ENCODE assay signal across 9 cellular contexts in genomic region chr18:41982942-41983660, GRCh38. TPM values are rescaled to one million over a fixed set of nuclear protein-coding genes. Genes with fewer than 3 reads are reported as not detected.
DNase-seq lines count a peak whose midpoint lies in the region; ATAC-seq, FAIRE-seq and TF ChIP-seq lines count a peak whose summit lies in the region.
"Had no signal": no experiment of that assay in that cellular context is flagged by ENCODE, and none has a peak within 500 bp of the region (broad histone marks: within the 10 kb centered on the region; RNA-seq: fewer than 3 reads in every experiment).

No MANE protein-coding gene starts in this region.

- peak; percentile 99 for ATAC-seq in GM18499 (IDR thresholded peaks at IDR 0.05; ENCODE audit: insufficient read depth, unreplicated experiment)
- ATAC-seq in GM19467 (IDR thresholded peaks at IDR 0.05; ENCODE audit: unreplicated experiment): peak; percentile 91
- ATAC-seq in HG03095 (IDR thresholded peaks at IDR 0.05; ENCODE audit: unreplicated experiment): peak; percentile 94
- peak; percentile 96 for ATAC-seq in activated T-helper 17 cell treated with anti-CD3 and anti-CD28 coated beads, Interleukin-2, amount 50 U/mL, for 72 hours (replicated peaks)
- no peak for ATAC-seq in upper lobe of left lung (ENCODE audit: low FRiP score in 2 of 2)

- peaks cover 78% of the 10 kb centered on the region for H3K36me3 Mint-ChIP-seq in activated T-helper 17 cell treated with anti-CD3 and anti-CD28 coated beads, Interleukin-2, amount 50 U/mL, for 72 hours (ENCODE audit: low read depth)
- peaks cover 21% of the 10 kb centered on the region for H3K36me3 Mint-ChIP-seq in osteocyte (ENCODE audit: unreplicated experiment)

- DNase-seq in upper lobe of left lung (no peak), ascending aorta (ENCODE audit: low spot score in 2 of 2) (no peak), kidney (no peak), osteocyte (ENCODE audit: extremely low spot score, unreplicated experiment) (no peak)
- DNase-seq: DND-41 had no signal

- peaks cover 23% of the 10 kb centered on the region for H3K4me1 Mint-ChIP-seq in activated T-helper 17 cell treated with anti-CD3 and anti-CD28 coated beads, Interleukin-2, amount 50 U/mL, for 72 hours
- peaks cover 2% of the 10 kb centered on the region for H3K4me1 Mint-ChIP-seq in osteocyte (ENCODE audit: unreplicated experiment)

- no peak overlapping the region for H3K9ac ChIP-seq in kidney (ENCODE audit: low read length in 2 of 2)

- intact Hi-C loops in ascending aorta (cut with DNase I): no loop called here
- intact Hi-C loops in kidney (cut with DNase I): no loop called here

- 93 to 95% methylated on average over 2 of the region's 2 CpGs for WGBS in upper lobe of left lung, 2 donors

- no peak overlapping the region for H3K4me3 ChIP-seq in upper lobe of left lung
- H3K4me3 ChIP-seq in ascending aorta: no peak overlapping the region
- H3K4me3 ChIP-seq in kidney (ENCODE audit: low read length in 2 of 2): no peak overlapping the region

- no peak for TF ChIP-seq POLR2A in upper lobe of left lung (IDR thresholded peaks at IDR 0.05)

- no peak for TF ChIP-seq CTCF in upper lobe of left lung (IDR thresholded peaks at IDR 0.05)
- no peak for TF ChIP-seq CTCF in ascending aorta (IDR thresholded peaks at IDR 0.05)
- TF ChIP-seq CTCF in kidney (IDR thresholded peaks at IDR 0.05; ENCODE audit: borderline replicate concordance, extremely low read depth, insufficient read depth): no peak
- no peak for TF ChIP-seq CTCF in osteocyte (IDR thresholded peaks at IDR 0.05)

- H3K27ac ChIP-seq in upper lobe of left lung: no peak overlapping the region
- no peak overlapping the region for H3K27ac ChIP-seq in ascending aorta
- no peak overlapping the region for H3K27ac ChIP-seq in kidney (ENCODE audit: low read depth in 2 of 2, low read length in 2 of 2)

- no peak for FAIRE-seq in kidney (lab: Jason Lieb, UNC)

- H3K9me3 Mint-ChIP-seq in activated T-helper 17 cell treated with anti-CD3 and anti-CD28 coated beads, Interleukin-2, amount 50 U/mL, for 72 hours: no peaks in the 10 kb centered on the region
- H3K9me3 Mint-ChIP-seq in osteocyte (ENCODE audit: unreplicated experiment): no peaks in the 10 kb centered on the region

- H3K4me1 ChIP-seq in upper lobe of left lung (no peaks in the 10 kb centered on the region), ascending aorta (no peaks in the 10 kb centered on the region), kidney (ENCODE audit: control insufficient read depth in 1 of 2, insufficient read depth in 1 of 2, low read depth in 1 of 2, low read length in 2 of 2) (no peaks in the 10 kb centered on the region)

- H3K27me3 ChIP-seq in upper lobe of left lung (no peaks in the 10 kb centered on the region), ascending aorta (no peaks in the 10 kb centered on the region)

- no peak for TF ChIP-seq EP300 in upper lobe of left lung (IDR thresholded peaks at IDR 0.05)

- H3K9me3 ChIP-seq in upper lobe of left lung (no peaks in the 10 kb centered on the region), ascending aorta (no peaks in the 10 kb centered on the region), kidney (ENCODE audit: control insufficient read depth in 1 of 2, low read length in 2 of 2) (no peaks in the 10 kb centered on the region)

- H3K4me3 Mint-ChIP-seq in activated T-helper 17 cell treated with anti-CD3 and anti-CD28 coated beads, Interleukin-2, amount 50 U/mL, for 72 hours: peak overlapping the region; percentile 66
- no peak overlapping the region for H3K4me3 Mint-ChIP-seq in osteocyte (ENCODE audit: unreplicated experiment)

- H3K27ac Mint-ChIP-seq in activated T-helper 17 cell treated with anti-CD3 and anti-CD28 coated beads, Interleukin-2, amount 50 U/mL, for 72 hours: peak overlapping the region; percentile 75
- no peak overlapping the region for H3K27ac Mint-ChIP-seq in osteocyte (ENCODE audit: unreplicated experiment)

- H3K27me3 Mint-ChIP-seq in activated T-helper 17 cell treated with anti-CD3 and anti-CD28 coated beads, Interleukin-2, amount 50 U/mL, for 72 hours: no peaks in the 10 kb centered on the region
- no peaks in the 10 kb centered on the region for H3K27me3 Mint-ChIP-seq in osteocyte (ENCODE audit: unreplicated experiment)

- peaks cover 0 to 12% (median 4%) of the 10 kb centered on the region in 4 donors for H3K36me3 ChIP-seq in upper lobe of left lung
- peaks cover 0 to 10% of the 10 kb centered on the region in 2 donors for H3K36me3 ChIP-seq in ascending aorta
- H3K36me3 ChIP-seq in kidney (ENCODE audit: control insufficient read depth in 1 of 2, insufficient read depth in 2 of 2, low read length in 2 of 2): peaks cover 0 to 8% of the 10 kb centered on the region in 2 donors

RNA-seq across cellular contexts. Expression of gene PIK3C3, which starts 28.1 kb away (rescaled TPM):
- 100 to 1,000 TPM in 1 of 2 donors, 10 to 100 TPM in 1; 53.7 to 106 TPM for total RNA-seq in activated T-helper 17 cell treated with anti-CD3 and anti-CD28 coated beads, Interleukin-2, amount 50 U/mL, for 72 hours
- 10 to 100 TPM; 26.5 to 78.6 (median 44.9) TPM for total RNA-seq in upper lobe of left lung
- total RNA-seq in ascending aorta: 24.1 TPM
- 70.7 TPM for total RNA-seq in kidney
- polyA plus RNA-seq in kidney (ENCODE audit: insufficient read depth, low read depth, low replicate concordance): 31.4 TPM
- 66.4 and 75.1 TPM in 2 replicates for total RNA-seq in osteocyte

Comparison
In these comparisons a context has a peak if more than half of its experiments do, and no peak if none do; other contexts are left out.
1. ATAC-seq: peak in GM18499 (single experiment), GM19467 (single experiment), HG03095 (single experiment) and activated T-helper 17 cell treated with anti-CD3 and anti-CD28 coated beads, Interleukin-2, amount 50 U/mL, for 72 hours (single experiment); none in upper lobe of left lung (0 of 2).